In the genomic region with DNA sequence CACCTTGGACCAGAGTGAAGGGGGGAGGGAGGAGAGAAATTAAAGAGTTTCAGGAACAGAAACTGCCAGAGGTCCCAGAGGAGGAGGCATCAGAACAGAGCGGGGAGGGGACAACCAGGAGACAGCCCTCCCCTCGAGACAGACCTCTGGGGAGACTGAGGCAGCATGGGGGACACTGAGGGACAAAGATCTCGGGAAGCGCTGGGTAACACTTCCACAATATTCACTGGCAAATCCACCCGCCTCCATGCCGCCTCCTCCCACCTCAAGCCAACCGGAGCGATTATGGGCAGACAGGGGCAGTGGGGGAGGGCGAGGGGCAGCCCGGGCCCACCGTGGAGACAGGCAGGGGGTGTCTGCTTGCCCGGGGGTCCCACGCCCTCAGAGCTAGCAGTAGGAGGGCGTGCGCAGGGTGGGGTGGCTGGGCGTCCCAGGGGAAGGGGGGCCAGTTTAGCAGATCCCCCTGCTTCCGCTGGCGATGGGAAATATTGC, we compare ENCODE assay signal across 8 cellular contexts. TPM values are rescaled to one million over a fixed set of nuclear protein-coding genes. Genes with fewer than 3 reads are reported as not detected.
DNase-seq lines count a peak whose midpoint lies in the region; ATAC-seq and TF ChIP-seq lines count a peak whose summit lies in the region.

No MANE protein-coding gene starts in this region.

- H3K9ac ChIP-seq in iPS-15b (ENCODE audit: low read depth, low read length) (peak overlapping the region; percentile 12), subcutaneous abdominal adipose tissue (ENCODE audit: low read length in 5 of 5) (peak overlapping the region in 3 of 5 donors; percentile 30 to 68 (median 52))

- DNase-seq in SIG-M5 treated with dmso at 0.1 percent for 504 hours (lab: John Stamatoyannopoulos, UW; ENCODE audit: unreplicated experiment) (peak; percentile 33), SIG-M5 (lab: John Stamatoyannopoulos, UW) (no peak), WTC11 (ENCODE audit: low spot score) (no peak), SKM-1 treated with dmso at 0.1 percent for 144 hours (lab: John Stamatoyannopoulos, UW; ENCODE audit: unreplicated experiment) (no peak), GDM1 (lab: John Stamatoyannopoulos, UW) (no peak)
- DNase-seq in stimulated activated CD4-positive, alpha-beta T cell treated with anti-CD3 and anti-CD28 coated beads, Interleukin-2, amount 100 ng/mL, for 48 hours = no peak

- H3K36me3 Mint-ChIP-seq in WTC11 = peaks cover 5% of the 10 kb centered on the region; the same call in 1 of the 2 replicates

- no peak for ATAC-seq in WTC11

- no peak for TF ChIP-seq CTCF in WTC11 (IDR thresholded peaks at IDR 0.05)

- H3K9me3 ChIP-seq in iPS-15b (ENCODE audit: control insufficient read depth, insufficient read depth, low read length) = no peaks in the 10 kb centered on the region
- H3K9me3 ChIP-seq in subcutaneous abdominal adipose tissue (ENCODE audit: control insufficient read depth in 5 of 5, low read length in 5 of 5) = no peaks in the 10 kb centered on the region

- peak overlapping the region; percentile 62 for H3K27ac ChIP-seq in subcutaneous abdominal adipose tissue (ENCODE audit: low read depth, low read length)

- H3K27me3 Mint-ChIP-seq in WTC11 (ENCODE audit: low read depth) = peaks cover 2% of the 10 kb centered on the region

- CTCF ChIA-PET in WTC11 (lab: Charles Lee) = interaction anchor here (1.0 to 2.1 kb wide), 4 partner anchors 12 to 238 kb away, joined by 3 to 29 read pairs (median 3); no protein-coding TSS in a partner anchor

- H3K27ac Mint-ChIP-seq in WTC11 = peak overlapping the region; percentile 70; the same call in 1 of the 2 replicates

- peaks cover 26% of the 10 kb centered on the region for H3K4me1 ChIP-seq in iPS-15b (ENCODE audit: control insufficient read depth, insufficient read depth, low read length)
- peaks cover 14 to 73% (median 67%) of the 10 kb centered on the region in 5 donors for H3K4me1 ChIP-seq in subcutaneous abdominal adipose tissue (ENCODE audit: control insufficient read depth in 5 of 5, insufficient read depth in 5 of 5, low read length in 5 of 5)

- H3K4me1 Mint-ChIP-seq in WTC11 = peaks cover 53% of the 10 kb centered on the region

- H3K4me3 Mint-ChIP-seq in WTC11 = peak overlapping the region; percentile 86

- H3K27me3 ChIP-seq in iPS-15b (ENCODE audit: control insufficient read depth, insufficient read depth, low read length) (peaks cover 14% of the 10 kb centered on the region), subcutaneous abdominal adipose tissue (ENCODE audit: control insufficient read depth in 5 of 5, insufficient read depth in 4 of 5, low read length in 5 of 5) (peaks cover 0 to 25% (median 6%) of the 10 kb centered on the region in 5 donors)

- H3K4me3 ChIP-seq in iPS-15b (ENCODE audit: low read depth, low read length) (peak overlapping the region; percentile 80), subcutaneous abdominal adipose tissue (ENCODE audit: low read depth in 1 of 5, low read length in 5 of 5) (peak overlapping the region; percentile 25 to 94 (median 72))

- no peaks in the 10 kb centered on the region for H3K9me3 Mint-ChIP-seq in WTC11

- no peaks in the 10 kb centered on the region for H3K36me3 ChIP-seq in iPS-15b (ENCODE audit: control insufficient read depth, insufficient read depth, low read length)
- H3K36me3 ChIP-seq in subcutaneous abdominal adipose tissue (ENCODE audit: control insufficient read depth in 5 of 5, insufficient read depth in 5 of 5, low read length in 5 of 5) = no peaks in the 10 kb centered on the region

- POLR2A ChIA-PET in WTC11 (lab: Charles Lee) = no interaction called here

TF ChIP-seq in WTC11, 78 proteins besides CTCF, POLR2A, EP300 and RAD21:
- TF ChIP-seq, protein P1, sequence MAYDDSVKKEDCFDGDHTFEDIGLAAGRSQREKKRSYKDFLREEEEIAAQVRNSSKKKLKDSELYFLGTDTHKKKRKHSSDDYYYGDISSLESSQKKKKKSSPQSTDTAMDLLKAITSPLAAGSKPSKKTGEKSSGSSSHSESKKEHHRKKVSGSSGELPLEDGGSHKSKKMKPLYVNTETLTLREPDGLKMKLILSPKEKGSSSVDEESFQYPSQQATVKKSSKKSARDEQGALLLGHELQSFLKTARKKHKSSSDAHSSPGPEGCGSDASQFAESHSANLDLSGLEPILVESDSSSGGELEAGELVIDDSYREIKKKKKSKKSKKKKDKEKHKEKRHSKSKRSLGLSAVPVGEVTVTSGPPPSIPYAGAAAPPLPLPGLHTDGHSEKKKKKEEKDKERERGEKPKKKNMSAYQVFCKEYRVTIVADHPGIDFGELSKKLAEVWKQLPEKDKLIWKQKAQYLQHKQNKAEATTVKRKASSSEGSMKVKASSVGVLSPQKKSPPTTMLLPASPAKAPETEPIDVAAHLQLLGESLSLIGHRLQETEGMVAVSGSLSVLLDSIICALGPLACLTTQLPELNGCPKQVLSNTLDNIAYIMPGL (CRISPR knock-in tag; IDR thresholded peaks at IDR 0.05) = peak; percentile 5; the same call in 1 of the 2 replicates
- TF ChIP-seq ZNF423 (CRISPR knock-in tag; IDR thresholded peaks at IDR 0.05) = no peak
TF ChIP-seq in WTC11: peak in this region for 1.

RNA-seq across cellular contexts. Expression of a gene that starts 1.2 kb away (rescaled TPM):
- total RNA-seq in WTC11 (2021) = 102 to 111 TPM (median 104 TPM) in 3 replicates

RNA-seq across cellular contexts. Expression of a gene that starts 5.6 kb away (rescaled TPM):
- total RNA-seq in WTC11 (2021) = 266 to 273 TPM (median 266 TPM) in 3 replicates

RNA-seq across cellular contexts. Expression of a gene that starts 16.8 kb away (rescaled TPM):
- total RNA-seq in WTC11 (2021) = 12.1 to 15.7 TPM (median 15.6 TPM) in 3 replicates

RNA-seq across cellular contexts. Expression of a gene that starts 41.9 kb away (rescaled TPM):
- total RNA-seq in WTC11 (2021) = 34.4 to 48.0 TPM (median 36.6 TPM) in 3 replicates

RNA-seq across cellular contexts. Expression of a gene that starts 52.4 kb away (rescaled TPM):
- 54.0 to 61.9 TPM (median 57.3 TPM) in 3 replicates for total RNA-seq in WTC11 (2021)
